ENCODE assay signal across 18 cellular contexts in genomic region chr3:127039719-127040118, GRCh38.
"Had no signal": no experiment of that assay in that cellular context is flagged by ENCODE, and none has a peak within 500 bp of the region (broad histone marks: within the 10 kb centered on the region; RNA-seq: fewer than 3 reads in every experiment).

No MANE protein-coding gene starts in this region.

- H3K27ac ChIP-seq: epithelial cell of prostate, gastroesophageal sphincter, neutrophil, pancreas, upper lobe of left lung, WERI-Rb-1 had no signal

- H3K4me1 Mint-ChIP-seq: T-cell had no signal

- H3K27ac Mint-ChIP-seq: activated naive CD8-positive, alpha-beta T cell; T-cell had no signal

- H3K4me1 ChIP-seq: pancreas had no signal

- H3K4me3 ChIP-seq: gastroesophageal sphincter, pancreas, upper lobe of left lung had no signal

- H3K27me3 Mint-ChIP-seq: activated naive CD8-positive, alpha-beta T cell had no signal

- DNase-seq: activated CD4-positive, alpha-beta T cell treated with anti-CD3 and anti-CD28 coated beads, Interleukin-2, amount 50 U/mL, for 1 hour; activated CD4-positive, CD25-positive, alpha-beta regulatory T cell treated with anti-CD3 and anti-CD28 coated beads, Interleukin-2, amount 50 U/mL, for 72 hours; activated naive CD4-positive, alpha-beta T cell; activated T-cell treated with anti-CD3 and anti-CD28 coated beads, Interleukin-2, amount 50 U/mL, for 1 hour; amniotic stem cell; cerebellar nuclear complex; cortex of kidney; stimulated activated CD4-positive, alpha-beta T cell treated with anti-CD3 and anti-CD28 coated beads, Interleukin-4, amount 100 ng/mL, for 1 hour; stimulated activated naive CD4-positive, alpha-beta T cell; T-cell; WERI-Rb-1 had no signal

- H3K9me3 ChIP-seq: gastroesophageal sphincter, neutrophil, pancreas, upper lobe of left lung had no signal

- H3K4me3 Mint-ChIP-seq: activated naive CD8-positive, alpha-beta T cell; naive thymus-derived CD8-positive, alpha-beta T cell; T-cell had no signal

- H3K36me3 ChIP-seq: neutrophil, pancreas had no signal

- H3K27me3 ChIP-seq: gastroesophageal sphincter, neutrophil, pancreas, upper lobe of left lung had no signal

- H3K9me3 Mint-ChIP-seq: naive thymus-derived CD8-positive, alpha-beta T cell; T-cell had no signal

- H3K36me3 Mint-ChIP-seq: activated naive CD8-positive, alpha-beta T cell; naive thymus-derived CD8-positive, alpha-beta T cell had no signal

- ATAC-seq: gastroesophageal sphincter; naive thymus-derived CD8-positive, alpha-beta T cell; pancreas; T-cell had no signal
